In genomic region chr2:95012881-95013550, GRCh38 we compare ENCODE assay signal across 9 cellular contexts. TPM values are rescaled to one million over a fixed set of nuclear protein-coding genes. Genes with fewer than 3 reads are reported as not detected.
DNase-seq lines count a peak whose midpoint lies in the region; ATAC-seq, FAIRE-seq and TF ChIP-seq lines count a peak whose summit lies in the region.
"Had no signal": no experiment of that assay in that cellular context is flagged by ENCODE, and none has a peak within 500 bp of the region (broad histone marks: within the 10 kb centered on the region; RNA-seq: fewer than 3 reads in every experiment).

No MANE protein-coding gene starts in this region.

- H3K9me3 ChIP-seq in testis: no peaks in the 10 kb centered on the region
- H3K9me3 ChIP-seq in colonic mucosa: no peaks in the 10 kb centered on the region
- no peaks in the 10 kb centered on the region for H3K9me3 ChIP-seq in HAP-1

- ATAC-seq in GM18502 (IDR thresholded peaks at IDR 0.05; ENCODE audit: poor library complexity, unreplicated experiment) (peak; percentile 89), GM21360 (IDR thresholded peaks at IDR 0.05; ENCODE audit: unreplicated experiment) (peak; percentile 75), HG03139 (IDR thresholded peaks at IDR 0.05; ENCODE audit: unreplicated experiment) (peak; percentile 72)

- H3K27ac ChIP-seq in testis (no peak overlapping the region), colonic mucosa (no peak overlapping the region)

- H3K9ac ChIP-seq in colonic mucosa (ENCODE audit: low read depth in 2 of 2, low read length in 2 of 2): no peak overlapping the region

- 78 to 86% methylated on average over 10 of the region's 10 CpGs for WGBS in testis, 2 donors

- intact Hi-C loops in testis (cut with DNase I; ENCODE audit: low total_unique reads) (no loop called here), colonic mucosa (cut with DNase I) (no loop called here)

- H3K36me3 ChIP-seq in testis (ENCODE audit: low read depth, missing control alignments) (no peaks in the 10 kb centered on the region), colonic mucosa (no peaks in the 10 kb centered on the region), HAP-1 (replicated peaks) (no peaks in the 10 kb centered on the region)

- H3K4me3 ChIP-seq in fibroblast of mammary gland (ENCODE audit: control insufficient read depth, low read depth, low read length) (no peak overlapping the region), testis (no peak overlapping the region), colonic mucosa (no peak overlapping the region), HAP-1 (no peak overlapping the region)

- TF ChIP-seq CTCF in fibroblast of mammary gland (conservative IDR thresholded peaks at IDR 0.05; ENCODE audit: control insufficient read depth, insufficient read depth, low read depth, low read length) (no peak), testis (IDR thresholded peaks at IDR 0.05) (no peak), colonic mucosa (IDR thresholded peaks at IDR 0.05) (no peak)

- DNase-seq in fibroblast of mammary gland (ENCODE audit: low read depth) (peak; percentile 10), testis (no peak), H54 (ENCODE audit: insufficient read length, low spot score) (no peak), colonic mucosa (no peak), HAP-1 (ENCODE audit: low spot score in 2 of 2) (no peak)

- H3K4me1 ChIP-seq in testis: no peaks in the 10 kb centered on the region
- no peaks in the 10 kb centered on the region for H3K4me1 ChIP-seq in colonic mucosa
- H3K4me1 ChIP-seq in HAP-1: no peaks in the 10 kb centered on the region

- TF ChIP-seq POLR2A in testis (IDR thresholded peaks at IDR 0.05): no peak
- no peak for TF ChIP-seq POLR2A in H54 (IDR thresholded peaks at IDR 0.05; ENCODE audit: low read depth, low read length)

- H3K27me3 ChIP-seq in testis: no peaks in the 10 kb centered on the region
- no peaks in the 10 kb centered on the region for H3K27me3 ChIP-seq in colonic mucosa
- H3K27me3 ChIP-seq in HAP-1 (ENCODE audit: low read depth): no peaks in the 10 kb centered on the region

- FAIRE-seq in H54 (lab: Jason Lieb, UNC): no peak

- in situ Hi-C loops in HAP-1 (cut with MboI; ENCODE audit: low sequenced_read_pairs): no loop called here

RNA-seq across cellular contexts. Expression of gene MAL, which starts 12.5 kb away (rescaled TPM):
- total RNA-seq in testis: under 1 TPM; 0.62 to 0.79 TPM
- 1.3 TPM for polyA plus RNA-seq in testis (ENCODE audit: insufficient read depth, low read depth, low replicate concordance)
- 1 to 10 TPM in 1 of 2 donors, under 1 TPM in 1; 0.54 to 3.5 TPM for total RNA-seq in colonic mucosa
- total RNA-seq: LHCN-M2 had no signal
